Comparison of ENCODE assay signal across 1 cellular context in genomic region chr11:60363542-60364525, GRCh38.
TF ChIP-seq lines count a peak whose summit lies in the region.

No MANE protein-coding gene starts in this region.

TF ChIP-seq in GM12878, 131 proteins besides CTCF, POLR2A, EP300 and RAD21:
- TF ChIP-seq MEF2B (IDR thresholded peaks at IDR 0.05; ENCODE audit: partially characterized antibody, poor library complexity, severe bottlenecking) (peak; percentile 11), MYB (IDR thresholded peaks at IDR 0.05; ENCODE audit: borderline replicate concordance, low read depth, low read length) (no peak), ASH2L (IDR thresholded peaks at IDR 0.05; ENCODE audit: borderline replicate concordance, low read depth) (no peak), BCL11A (IDR thresholded peaks at IDR 0.05; ENCODE audit: low read depth, low read length) (no peak), TBL1XR1 (IDR thresholded peaks at IDR 0.05; ENCODE audit: low read depth, low read length) (0 out of 2 replicates have a peak, but pooled peaks have one; percentile 23), ZNF24 (IDR thresholded peaks at IDR 0.05) (peak; percentile 28; the same call in 1 of the 2 replicates), YBX1 (IDR thresholded peaks at IDR 0.05) (no peak), SP1 (IDR thresholded peaks at IDR 0.05; ENCODE audit: low read depth, low read length) (no peak), CBX5 (IDR thresholded peaks at IDR 0.05; ENCODE audit: low read depth) (0 out of 2 replicates have a peak, but pooled peaks have one; percentile 55), ESRRA (IDR thresholded peaks at IDR 0.05; ENCODE audit: low read length) (no peak), SKIL (IDR thresholded peaks at IDR 0.05; ENCODE audit: low read depth, poor library complexity, severe bottlenecking) (peak; percentile 40), CBX3 (IDR thresholded peaks at IDR 0.05; ENCODE audit: borderline replicate concordance, low read depth) (no peak), RB1 (IDR thresholded peaks at IDR 0.05; ENCODE audit: borderline replicate concordance) (peak; percentile 76; the same call in 1 of the 2 replicates), USF1 (IDR thresholded peaks at IDR 0.05; ENCODE audit: borderline replicate concordance, extremely low read length, insufficient read depth, low read depth, low read length) (no peak), YY1 (IDR thresholded peaks at IDR 0.05; ENCODE audit: low read depth, low read length) (peak; percentile 62), NFXL1 (IDR thresholded peaks at IDR 0.05; ENCODE audit: borderline replicate concordance) (no peak), BACH1 (IDR thresholded peaks at IDR 0.05; ENCODE audit: borderline replicate concordance) (no peak), MEF2A (IDR thresholded peaks at IDR 0.05; ENCODE audit: insufficient read depth, low read depth, low read length) (0 out of 2 replicates have a peak, but pooled peaks have one; percentile 41), BCL3 (IDR thresholded peaks at IDR 0.05; ENCODE audit: borderline replicate concordance, insufficient read depth, low read depth, low read length, poor library complexity, severe bottlenecking) (no peak), JUNB (IDR thresholded peaks at IDR 0.05) (no peak), KLF5 (IDR thresholded peaks at IDR 0.05; ENCODE audit: partially characterized antibody) (no peak), IRF5 (IDR thresholded peaks at IDR 0.05; ENCODE audit: borderline replicate concordance) (no peak), SMAD1 (IDR thresholded peaks at IDR 0.05; ENCODE audit: low read depth, partially characterized antibody) (no peak), CHD4 (IDR thresholded peaks at IDR 0.05) (no peak), ATF7 (IDR thresholded peaks at IDR 0.05; ENCODE audit: low read depth) (no peak), POU2F2 (IDR thresholded peaks at IDR 0.05; ENCODE audit: borderline replicate concordance, low read depth, low read length) (peak; percentile 57; the same call in 1 of the 3 replicates), TARDBP (IDR thresholded peaks at IDR 0.05; ENCODE audit: borderline replicate concordance) (no peak), RELA (IDR thresholded peaks at IDR 0.05; ENCODE audit: borderline replicate concordance, partially characterized antibody) (peak; percentile 15), ZNF274 (IDR thresholded peaks at IDR 0.05; ENCODE audit: insufficient read depth, insufficient read length) (no peak), EGR1 (IDR thresholded peaks at IDR 0.05; ENCODE audit: borderline replicate concordance in 1 of 2, low read depth in 2 of 2, low read length in 2 of 2) (no peak), FOXM1 (IDR thresholded peaks at IDR 0.05; ENCODE audit: low read depth, low read length) (peak; percentile 75; the same call in 1 of the 2 replicates), HDGF (IDR thresholded peaks at IDR 0.05) (no peak), PRDM15 (CRISPR knock-in tag; IDR thresholded peaks at IDR 0.05) (no peak), SMC3 (IDR thresholded peaks at IDR 0.05; ENCODE audit: borderline replicate concordance, low read length) (peak; percentile 98), ZNF207 (IDR thresholded peaks at IDR 0.05; ENCODE audit: borderline replicate concordance) (peak; percentile 53; the same call in 1 of the 2 replicates), KAT2A (conservative IDR thresholded peaks at IDR 0.05; ENCODE audit: control insufficient read depth, low read depth, low read length) (no peak), PBX3 (IDR thresholded peaks at IDR 0.05; ENCODE audit: insufficient replicate concordance, low read depth, low read length) (no peak), SMARCA5 (IDR thresholded peaks at IDR 0.05) (0 out of 2 replicates have a peak, but pooled peaks have one; percentile 63)
- TF ChIP-seq, protein P1, sequence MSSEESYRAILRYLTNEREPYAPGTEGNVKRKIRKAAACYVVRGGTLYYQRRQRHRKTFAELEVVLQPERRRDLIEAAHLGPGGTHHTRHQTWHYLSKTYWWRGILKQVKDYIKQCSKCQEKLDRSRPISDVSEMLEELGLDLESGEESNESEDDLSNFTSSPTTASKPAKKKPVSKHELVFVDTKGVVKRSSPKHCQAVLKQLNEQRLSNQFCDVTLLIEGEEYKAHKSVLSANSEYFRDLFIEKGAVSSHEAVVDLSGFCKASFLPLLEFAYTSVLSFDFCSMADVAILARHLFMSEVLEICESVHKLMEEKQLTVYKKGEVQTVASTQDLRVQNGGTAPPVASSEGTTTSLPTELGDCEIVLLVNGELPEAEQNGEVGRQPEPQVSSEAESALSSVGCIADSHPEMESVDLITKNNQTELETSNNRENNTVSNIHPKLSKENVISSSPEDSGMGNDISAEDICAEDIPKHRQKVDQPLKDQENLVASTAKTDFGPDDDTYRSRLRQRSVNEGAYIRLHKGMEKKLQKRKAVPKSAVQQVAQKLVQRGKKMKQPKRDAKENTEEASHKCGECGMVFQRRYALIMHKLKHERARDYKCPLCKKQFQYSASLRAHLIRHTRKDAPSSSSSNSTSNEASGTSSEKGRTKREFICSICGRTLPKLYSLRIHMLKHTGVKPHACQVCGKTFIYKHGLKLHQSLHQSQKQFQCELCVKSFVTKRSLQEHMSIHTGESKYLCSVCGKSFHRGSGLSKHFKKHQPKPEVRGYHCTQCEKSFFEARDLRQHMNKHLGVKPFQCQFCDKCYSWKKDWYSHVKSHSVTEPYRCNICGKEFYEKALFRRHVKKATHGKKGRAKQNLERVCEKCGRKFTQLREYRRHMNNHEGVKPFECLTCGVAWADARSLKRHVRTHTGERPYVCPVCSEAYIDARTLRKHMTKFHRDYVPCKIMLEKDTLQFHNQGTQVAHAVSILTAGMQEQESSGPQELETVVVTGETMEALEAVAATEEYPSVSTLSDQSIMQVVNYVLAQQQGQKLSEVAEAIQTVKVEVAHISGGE (CRISPR knock-in tag; IDR thresholded peaks at IDR 0.05): no peak
